In the genomic region with DNA sequence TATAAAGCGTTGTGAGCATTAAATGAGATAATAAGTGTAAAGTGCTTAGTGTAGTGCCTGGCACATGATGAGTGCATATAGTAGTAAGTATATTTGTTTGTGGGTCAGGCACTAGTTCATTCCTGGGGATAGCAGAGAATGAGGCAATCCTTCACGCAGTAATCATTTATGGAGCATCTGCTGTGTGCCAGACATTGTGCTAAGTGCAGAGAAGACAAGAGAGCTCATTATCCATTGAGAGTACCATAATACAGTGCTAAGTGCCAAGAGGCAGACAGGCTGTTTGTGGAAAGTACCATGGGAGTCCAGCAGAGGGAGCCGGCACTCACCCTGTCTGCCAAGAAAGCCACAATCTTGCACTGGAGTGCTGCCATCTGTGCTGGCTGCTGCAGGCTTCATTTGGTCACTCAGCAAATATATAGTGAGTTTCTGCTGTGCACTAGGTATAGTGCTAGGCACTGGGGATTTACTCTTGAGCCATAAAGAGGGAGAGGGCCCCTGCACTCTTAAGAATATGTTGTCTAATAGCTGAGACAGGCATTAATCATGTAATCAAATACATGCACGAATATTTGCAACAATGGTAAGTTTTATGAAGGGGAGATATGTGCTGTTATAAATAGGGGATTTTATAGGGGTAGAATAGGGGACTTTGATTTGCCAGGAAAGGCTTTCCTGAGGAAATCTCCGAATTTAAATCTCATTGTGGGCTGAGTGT, we compare ENCODE assay signal across 1 cellular context.
TF ChIP-seq lines count a peak whose summit lies in the region.

No MANE protein-coding gene starts in this region.

TF ChIP-seq in HepG2, 621 proteins besides CTCF, POLR2A, EP300 and RAD21 (continued from another document and continues in another):
- TF ChIP-seq KLF12 (CRISPR knock-in tag; IDR thresholded peaks at IDR 0.05; ENCODE audit: borderline replicate concordance) (no peak), NR2C2 (CRISPR knock-in tag; IDR thresholded peaks at IDR 0.05; ENCODE audit: borderline replicate concordance) (no peak), KDM6A (CRISPR knock-in tag; IDR thresholded peaks at IDR 0.05; ENCODE audit: low read depth) (no peak), ZNF781 (CRISPR knock-in tag; IDR thresholded peaks at IDR 0.05; ENCODE audit: borderline replicate concordance, not compliant biosample characterization) (no peak), REXO4 (CRISPR knock-in tag; IDR thresholded peaks at IDR 0.05; ENCODE audit: borderline replicate concordance) (no peak), SIX4 (CRISPR knock-in tag; IDR thresholded peaks at IDR 0.05) (0 out of 2 replicates have a peak, but pooled peaks have one; percentile 36), MIXL1 (CRISPR knock-in tag; IDR thresholded peaks at IDR 0.05) (peak; percentile 76; the same call in 1 of the 2 replicates), CCDC6 (CRISPR knock-in tag; IDR thresholded peaks at IDR 0.05) (no peak), ZFP1 (CRISPR knock-in tag; IDR thresholded peaks at IDR 0.05) (peak; percentile 64; the same call in 1 of the 2 replicates), ZNF382 (CRISPR knock-in tag; IDR thresholded peaks at IDR 0.05; ENCODE audit: borderline replicate concordance) (no peak), ZSCAN9 (CRISPR knock-in tag; IDR thresholded peaks at IDR 0.05; ENCODE audit: borderline replicate concordance) (no peak), MED1 (CRISPR knock-in tag; IDR thresholded peaks at IDR 0.05) (0 out of 2 replicates have a peak, but pooled peaks have one; percentile 29), KAT2B (IDR thresholded peaks at IDR 0.05; ENCODE audit: borderline replicate concordance, low read depth, low read length) (no peak), ARID2 (CRISPR knock-in tag; IDR thresholded peaks at IDR 0.05; ENCODE audit: borderline replicate concordance) (no peak), ZNF567 (CRISPR knock-in tag; IDR thresholded peaks at IDR 0.05; ENCODE audit: borderline replicate concordance) (no peak), TARDBP (CRISPR knock-in tag; IDR thresholded peaks at IDR 0.05) (peak; percentile 73), TRIM24 (CRISPR knock-in tag; IDR thresholded peaks at IDR 0.05) (no peak), ZNF746 (CRISPR knock-in tag; IDR thresholded peaks at IDR 0.05) (no peak), SMAD1 (CRISPR knock-in tag; IDR thresholded peaks at IDR 0.05; ENCODE audit: borderline replicate concordance, low read depth) (no peak), CBX2 (IDR thresholded peaks at IDR 0.05; ENCODE audit: low read depth, low read length) (no peak), CBX2 (CRISPR knock-in tag; IDR thresholded peaks at IDR 0.05; ENCODE audit: low read depth) (no peak), ZNF589 (CRISPR knock-in tag; conservative IDR thresholded peaks at IDR 0.05) (no peak), ETV6 (CRISPR knock-in tag; conservative IDR thresholded peaks at IDR 0.05) (no peak), ZNF441 (CRISPR knock-in tag; IDR thresholded peaks at IDR 0.05; ENCODE audit: borderline replicate concordance) (no peak; the same call in 1 of the 2 replicates), ZNF644 (CRISPR knock-in tag; IDR thresholded peaks at IDR 0.05; ENCODE audit: low read depth) (peak; percentile 83), STAG1 (CRISPR knock-in tag; IDR thresholded peaks at IDR 0.05) (peak; percentile 51)
- TF ChIP-seq, protein P1, sequence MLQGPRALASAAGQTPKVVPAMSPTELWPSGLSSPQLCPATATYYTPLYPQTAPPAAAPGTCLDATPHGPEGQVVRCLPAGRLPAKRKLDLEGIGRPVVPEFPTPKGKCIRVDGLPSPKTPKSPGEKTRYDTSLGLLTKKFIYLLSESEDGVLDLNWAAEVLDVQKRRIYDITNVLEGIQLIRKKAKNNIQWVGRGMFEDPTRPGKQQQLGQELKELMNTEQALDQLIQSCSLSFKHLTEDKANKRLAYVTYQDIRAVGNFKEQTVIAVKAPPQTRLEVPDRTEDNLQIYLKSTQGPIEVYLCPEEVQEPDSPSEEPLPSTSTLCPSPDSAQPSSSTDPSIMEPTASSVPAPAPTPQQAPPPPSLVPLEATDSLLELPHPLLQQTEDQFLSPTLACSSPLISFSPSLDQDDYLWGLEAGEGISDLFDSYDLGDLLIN (CRISPR knock-in tag; IDR thresholded peaks at IDR 0.05; ENCODE audit: borderline replicate concordance), result no peak
- TF ChIP-seq, protein P2, sequence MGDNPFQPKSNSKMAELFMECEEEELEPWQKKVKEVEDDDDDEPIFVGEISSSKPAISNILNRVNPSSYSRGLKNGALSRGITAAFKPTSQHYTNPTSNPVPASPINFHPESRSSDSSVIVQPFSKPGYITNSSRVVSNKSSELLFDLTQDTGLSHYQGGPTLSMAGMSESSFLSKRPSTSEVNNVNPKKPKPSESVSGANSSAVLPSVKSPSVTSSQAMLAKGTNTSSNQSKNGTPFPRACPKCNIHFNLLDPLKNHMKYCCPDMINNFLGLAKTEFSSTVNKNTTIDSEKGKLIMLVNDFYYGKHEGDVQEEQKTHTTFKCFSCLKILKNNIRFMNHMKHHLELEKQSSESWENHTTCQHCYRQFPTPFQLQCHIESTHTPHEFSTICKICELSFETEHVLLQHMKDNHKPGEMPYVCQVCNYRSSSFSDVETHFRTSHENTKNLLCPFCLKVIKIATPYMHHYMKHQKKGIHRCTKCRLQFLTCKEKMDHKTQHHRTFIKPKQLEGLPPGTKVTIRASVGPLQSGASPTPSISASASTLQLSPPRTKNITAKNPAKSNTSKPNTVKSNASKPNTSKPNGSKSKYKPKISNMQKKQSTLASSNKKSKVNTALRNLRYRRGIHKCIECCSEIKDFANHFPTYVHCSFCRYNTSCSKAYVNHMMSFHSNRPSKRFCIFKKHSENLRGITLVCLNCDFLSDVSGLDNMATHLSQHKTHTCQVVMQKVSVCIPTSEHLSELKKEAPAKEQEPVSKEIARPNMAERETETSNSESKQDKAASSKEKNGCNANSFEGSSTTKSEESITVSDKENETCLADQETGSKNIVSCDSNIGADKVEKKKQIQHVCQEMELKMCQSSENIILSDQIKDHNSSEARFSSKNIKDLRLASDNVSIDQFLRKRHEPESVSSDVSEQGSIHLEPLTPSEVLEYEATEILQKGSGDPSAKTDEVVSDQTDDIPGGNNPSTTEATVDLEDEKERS (CRISPR knock-in tag; IDR thresholded peaks at IDR 0.05), result no peak
- TF ChIP-seq, protein P3, sequence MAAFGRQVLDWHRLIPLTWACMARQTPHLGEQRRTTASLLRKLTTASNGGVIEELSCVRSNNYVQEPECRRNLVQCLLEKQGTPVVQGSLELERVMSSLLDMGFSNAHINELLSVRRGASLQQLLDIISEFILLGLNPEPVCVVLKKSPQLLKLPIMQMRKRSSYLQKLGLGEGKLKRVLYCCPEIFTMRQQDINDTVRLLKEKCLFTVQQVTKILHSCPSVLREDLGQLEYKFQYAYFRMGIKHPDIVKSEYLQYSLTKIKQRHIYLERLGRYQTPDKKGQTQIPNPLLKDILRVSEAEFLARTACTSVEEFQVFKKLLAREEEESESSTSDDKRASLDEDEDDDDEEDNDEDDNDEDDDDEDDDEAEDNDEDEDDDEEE (CRISPR knock-in tag; IDR thresholded peaks at IDR 0.05), result peak; percentile 29; the same call in 1 of the 2 replicates
- TF ChIP-seq, protein P4, sequence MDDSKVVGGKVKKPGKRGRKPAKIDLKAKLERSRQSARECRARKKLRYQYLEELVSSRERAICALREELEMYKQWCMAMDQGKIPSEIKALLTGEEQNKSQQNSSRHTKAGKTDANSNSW (CRISPR knock-in tag; IDR thresholded peaks at IDR 0.05; ENCODE audit: borderline replicate concordance), result no peak
- TF ChIP-seq, protein P5, sequence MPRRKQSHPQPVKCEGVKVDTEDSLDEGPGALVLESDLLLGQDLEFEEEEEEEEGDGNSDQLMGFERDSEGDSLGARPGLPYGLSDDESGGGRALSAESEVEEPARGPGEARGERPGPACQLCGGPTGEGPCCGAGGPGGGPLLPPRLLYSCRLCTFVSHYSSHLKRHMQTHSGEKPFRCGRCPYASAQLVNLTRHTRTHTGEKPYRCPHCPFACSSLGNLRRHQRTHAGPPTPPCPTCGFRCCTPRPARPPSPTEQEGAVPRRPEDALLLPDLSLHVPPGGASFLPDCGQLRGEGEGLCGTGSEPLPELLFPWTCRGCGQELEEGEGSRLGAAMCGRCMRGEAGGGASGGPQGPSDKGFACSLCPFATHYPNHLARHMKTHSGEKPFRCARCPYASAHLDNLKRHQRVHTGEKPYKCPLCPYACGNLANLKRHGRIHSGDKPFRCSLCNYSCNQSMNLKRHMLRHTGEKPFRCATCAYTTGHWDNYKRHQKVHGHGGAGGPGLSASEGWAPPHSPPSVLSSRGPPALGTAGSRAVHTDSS (CRISPR knock-in tag; conservative IDR thresholded peaks at IDR 0.05), result no peak
- TF ChIP-seq, protein P6, sequence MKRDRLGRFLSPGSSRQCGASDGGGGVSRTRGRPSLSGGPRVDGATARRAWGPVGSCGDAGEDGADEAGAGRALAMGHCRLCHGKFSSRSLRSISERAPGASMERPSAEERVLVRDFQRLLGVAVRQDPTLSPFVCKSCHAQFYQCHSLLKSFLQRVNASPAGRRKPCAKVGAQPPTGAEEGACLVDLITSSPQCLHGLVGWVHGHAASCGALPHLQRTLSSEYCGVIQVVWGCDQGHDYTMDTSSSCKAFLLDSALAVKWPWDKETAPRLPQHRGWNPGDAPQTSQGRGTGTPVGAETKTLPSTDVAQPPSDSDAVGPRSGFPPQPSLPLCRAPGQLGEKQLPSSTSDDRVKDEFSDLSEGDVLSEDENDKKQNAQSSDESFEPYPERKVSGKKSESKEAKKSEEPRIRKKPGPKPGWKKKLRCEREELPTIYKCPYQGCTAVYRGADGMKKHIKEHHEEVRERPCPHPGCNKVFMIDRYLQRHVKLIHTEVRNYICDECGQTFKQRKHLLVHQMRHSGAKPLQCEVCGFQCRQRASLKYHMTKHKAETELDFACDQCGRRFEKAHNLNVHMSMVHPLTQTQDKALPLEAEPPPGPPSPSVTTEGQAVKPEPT (CRISPR knock-in tag; IDR thresholded peaks at IDR 0.05; ENCODE audit: low read depth), result no peak
- TF ChIP-seq, protein P7, sequence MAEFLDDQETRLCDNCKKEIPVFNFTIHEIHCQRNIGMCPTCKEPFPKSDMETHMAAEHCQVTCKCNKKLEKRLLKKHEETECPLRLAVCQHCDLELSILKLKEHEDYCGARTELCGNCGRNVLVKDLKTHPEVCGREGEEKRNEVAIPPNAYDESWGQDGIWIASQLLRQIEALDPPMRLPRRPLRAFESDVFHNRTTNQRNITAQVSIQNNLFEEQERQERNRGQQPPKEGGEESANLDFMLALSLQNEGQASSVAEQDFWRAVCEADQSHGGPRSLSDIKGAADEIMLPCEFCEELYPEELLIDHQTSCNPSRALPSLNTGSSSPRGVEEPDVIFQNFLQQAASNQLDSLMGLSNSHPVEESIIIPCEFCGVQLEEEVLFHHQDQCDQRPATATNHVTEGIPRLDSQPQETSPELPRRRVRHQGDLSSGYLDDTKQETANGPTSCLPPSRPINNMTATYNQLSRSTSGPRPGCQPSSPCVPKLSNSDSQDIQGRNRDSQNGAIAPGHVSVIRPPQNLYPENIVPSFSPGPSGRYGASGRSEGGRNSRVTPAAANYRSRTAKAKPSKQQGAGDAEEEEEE (CRISPR knock-in tag; IDR thresholded peaks at IDR 0.05; ENCODE audit: borderline replicate concordance), result no peak
- TF ChIP-seq, protein P8, sequence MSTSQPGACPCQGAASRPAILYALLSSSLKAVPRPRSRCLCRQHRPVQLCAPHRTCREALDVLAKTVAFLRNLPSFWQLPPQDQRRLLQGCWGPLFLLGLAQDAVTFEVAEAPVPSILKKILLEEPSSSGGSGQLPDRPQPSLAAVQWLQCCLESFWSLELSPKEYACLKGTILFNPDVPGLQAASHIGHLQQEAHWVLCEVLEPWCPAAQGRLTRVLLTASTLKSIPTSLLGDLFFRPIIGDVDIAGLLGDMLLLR (CRISPR knock-in tag; IDR thresholded peaks at IDR 0.05), result no peak
- TF ChIP-seq, protein P9, sequence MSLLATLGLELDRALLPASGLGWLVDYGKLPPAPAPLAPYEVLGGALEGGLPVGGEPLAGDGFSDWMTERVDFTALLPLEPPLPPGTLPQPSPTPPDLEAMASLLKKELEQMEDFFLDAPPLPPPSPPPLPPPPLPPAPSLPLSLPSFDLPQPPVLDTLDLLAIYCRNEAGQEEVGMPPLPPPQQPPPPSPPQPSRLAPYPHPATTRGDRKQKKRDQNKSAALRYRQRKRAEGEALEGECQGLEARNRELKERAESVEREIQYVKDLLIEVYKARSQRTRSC (CRISPR knock-in tag; IDR thresholded peaks at IDR 0.05; ENCODE audit: low read depth), result no peak
- TF ChIP-seq, protein P10, sequence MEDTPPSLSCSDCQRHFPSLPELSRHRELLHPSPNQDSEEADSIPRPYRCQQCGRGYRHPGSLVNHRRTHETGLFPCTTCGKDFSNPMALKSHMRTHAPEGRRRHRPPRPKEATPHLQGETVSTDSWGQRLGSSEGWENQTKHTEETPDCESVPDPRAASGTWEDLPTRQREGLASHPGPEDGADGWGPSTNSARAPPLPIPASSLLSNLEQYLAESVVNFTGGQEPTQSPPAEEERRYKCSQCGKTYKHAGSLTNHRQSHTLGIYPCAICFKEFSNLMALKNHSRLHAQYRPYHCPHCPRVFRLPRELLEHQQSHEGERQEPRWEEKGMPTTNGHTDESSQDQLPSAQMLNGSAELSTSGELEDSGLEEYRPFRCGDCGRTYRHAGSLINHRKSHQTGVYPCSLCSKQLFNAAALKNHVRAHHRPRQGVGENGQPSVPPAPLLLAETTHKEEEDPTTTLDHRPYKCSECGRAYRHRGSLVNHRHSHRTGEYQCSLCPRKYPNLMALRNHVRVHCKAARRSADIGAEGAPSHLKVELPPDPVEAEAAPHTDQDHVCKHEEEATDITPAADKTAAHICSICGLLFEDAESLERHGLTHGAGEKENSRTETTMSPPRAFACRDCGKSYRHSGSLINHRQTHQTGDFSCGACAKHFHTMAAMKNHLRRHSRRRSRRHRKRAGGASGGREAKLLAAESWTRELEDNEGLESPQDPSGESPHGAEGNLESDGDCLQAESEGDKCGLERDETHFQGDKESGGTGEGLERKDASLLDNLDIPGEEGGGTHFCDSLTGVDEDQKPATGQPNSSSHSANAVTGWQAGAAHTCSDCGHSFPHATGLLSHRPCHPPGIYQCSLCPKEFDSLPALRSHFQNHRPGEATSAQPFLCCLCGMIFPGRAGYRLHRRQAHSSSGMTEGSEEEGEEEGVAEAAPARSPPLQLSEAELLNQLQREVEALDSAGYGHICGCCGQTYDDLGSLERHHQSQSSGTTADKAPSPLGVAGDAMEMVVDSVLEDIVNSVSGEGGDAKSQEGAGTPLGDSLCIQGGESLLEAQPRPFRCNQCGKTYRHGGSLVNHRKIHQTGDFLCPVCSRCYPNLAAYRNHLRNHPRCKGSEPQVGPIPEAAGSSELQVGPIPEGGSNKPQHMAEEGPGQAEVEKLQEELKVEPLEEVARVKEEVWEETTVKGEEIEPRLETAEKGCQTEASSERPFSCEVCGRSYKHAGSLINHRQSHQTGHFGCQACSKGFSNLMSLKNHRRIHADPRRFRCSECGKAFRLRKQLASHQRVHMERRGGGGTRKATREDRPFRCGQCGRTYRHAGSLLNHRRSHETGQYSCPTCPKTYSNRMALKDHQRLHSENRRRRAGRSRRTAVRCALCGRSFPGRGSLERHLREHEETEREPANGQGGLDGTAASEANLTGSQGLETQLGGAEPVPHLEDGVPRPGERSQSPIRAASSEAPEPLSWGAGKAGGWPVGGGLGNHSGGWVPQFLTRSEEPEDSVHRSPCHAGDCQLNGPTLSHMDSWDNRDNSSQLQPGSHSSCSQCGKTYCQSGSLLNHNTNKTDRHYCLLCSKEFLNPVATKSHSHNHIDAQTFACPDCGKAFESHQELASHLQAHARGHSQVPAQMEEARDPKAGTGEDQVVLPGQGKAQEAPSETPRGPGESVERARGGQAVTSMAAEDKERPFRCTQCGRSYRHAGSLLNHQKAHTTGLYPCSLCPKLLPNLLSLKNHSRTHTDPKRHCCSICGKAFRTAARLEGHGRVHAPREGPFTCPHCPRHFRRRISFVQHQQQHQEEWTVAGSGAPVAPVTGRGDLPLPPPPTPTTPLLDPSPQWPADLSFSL (CRISPR knock-in tag; IDR thresholded peaks at IDR 0.05), result no peak
